Comparison of ENCODE assay signal across 23 cellular contexts in the genomic region with DNA sequence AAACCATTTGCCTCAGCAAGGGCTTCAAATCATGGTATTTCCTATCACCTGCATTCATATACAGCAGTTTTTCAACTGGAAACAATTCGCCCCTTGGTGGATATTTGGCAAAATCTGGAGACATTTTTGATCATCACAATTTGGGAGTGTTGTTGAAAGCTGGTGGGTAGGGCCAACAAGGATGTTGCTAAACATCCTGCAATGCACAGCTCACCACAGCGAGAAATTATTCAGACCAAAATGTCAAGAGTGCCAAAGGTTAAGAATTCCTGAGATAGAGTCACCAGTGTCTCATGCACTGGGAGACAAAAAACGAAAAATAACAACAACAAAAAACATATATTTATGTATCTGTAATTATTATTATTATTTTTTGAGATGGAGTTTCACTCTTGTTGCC.
A peak's percentile ranks its signal among the peaks of the same experiment; 100 is the strongest.
DNase-seq lines count a peak whose midpoint lies in the region; ATAC-seq and TF ChIP-seq lines count a peak whose summit lies in the region.
"Had no signal": no experiment of that assay in that cellular context is flagged by ENCODE, and none has a peak within 500 bp of the region (broad histone marks: within the 10 kb centered on the region; RNA-seq: fewer than 3 reads in every experiment).

No MANE protein-coding gene starts in this region.

- H2AFZ ChIP-seq in mesenchymal stem cell (ENCODE audit: low read depth, low read length): no peak overlapping the region

- H2BK12ac ChIP-seq in mesenchymal stem cell (ENCODE audit: low read length in 2 of 2): no peak overlapping the region

- 100% methylated on average over 1 of the region's 3 CpGs for WGBS in mesenchymal stem cell
- WGBS in transverse colon (ENCODE audit: low coverage in 1 of 2), 2 donors: 67% methylated on average over 1 to 3 of the region's 3 CpGs

- DNase-seq in EL: peak; percentile 63
- DNase-seq in LHCN-M2 (ENCODE audit: low read depth): peak; percentile 87
- DNase-seq in cardiac fibroblast (ENCODE audit: low read depth in 2 of 2): peak; percentile 68 to 74
- peak; percentile 10 for DNase-seq in mesenchymal stem cell
- DNase-seq in NCI-H1092 treated with DMSO at 0.1 percent for 48 hours (lab: John Stamatoyannopoulos, UW): no peak
- no peak for DNase-seq in stimulated activated naive CD4-positive, alpha-beta T cell (lab: John Stamatoyannopoulos, UW)
- DNase-seq in transverse colon: no peak
- no peak for DNase-seq in Right ventricle myocardium inferior (ENCODE audit: missing footprints)
- DNase-seq: activated CD4-positive, alpha-beta memory T cell treated with anti-CD3 and anti-CD28 coated beads for 36 hours; activated gamma-delta T cell; activated T-cell treated with anti-CD3 and anti-CD28 coated beads for 4 hours; DMS79; dorsolateral prefrontal cortex; KG1; NCI-H187 treated with DMSO at 0.1 percent for 48 hours; NCI-H345; stimulated activated CD4-positive, alpha-beta T cell treated with anti-CD3 and anti-CD28 coated beads, Interleukin-2, amount 100 ng/mL, for 24 hours; stimulated activated naive CD4-positive, alpha-beta T cell treated with Interleukin-2 at 50 U/mL for 16 hours; T-helper 2 cell; WERI-Rb-1 had no signal

- TF ChIP-seq CTCF in cardiac fibroblast (IDR thresholded peaks at IDR 0.05; ENCODE audit: low read depth, low read length) (no peak), transverse colon (IDR thresholded peaks at IDR 0.05) (no peak)

- no peak overlapping the region for H2BK5ac ChIP-seq in mesenchymal stem cell (ENCODE audit: low read depth, low read length, poor library complexity, severe bottlenecking)

- no peak overlapping the region for H2BK15ac ChIP-seq in mesenchymal stem cell (ENCODE audit: low read depth, poor library complexity, severe bottlenecking)

- no peak overlapping the region for H2AK5ac ChIP-seq in mesenchymal stem cell (ENCODE audit: low read length, severe bottlenecking)

- H3K4me2 ChIP-seq in mesenchymal stem cell (ENCODE audit: low read length, poor library complexity, severe bottlenecking): no peak overlapping the region

- intact Hi-C loops in transverse colon (cut with DNase I; ENCODE audit: low total_unique reads): no loop called here
- intact Hi-C loops in Right ventricle myocardium inferior (cut with DNase I): no loop called here

- H2BK120ac ChIP-seq in mesenchymal stem cell (ENCODE audit: low read depth, low read length): no peak overlapping the region

- no peak overlapping the region for H3K18ac ChIP-seq in mesenchymal stem cell (ENCODE audit: low read depth in 1 of 2, low read length in 2 of 2)

- no peaks in the 10 kb centered on the region for H3K27me3 ChIP-seq in mesenchymal stem cell (ENCODE audit: control insufficient read depth in 1 of 2, insufficient read depth in 1 of 2, low read length in 2 of 2)
- H3K27me3 ChIP-seq in transverse colon: no peaks in the 10 kb centered on the region
- H3K27me3 ChIP-seq: dorsolateral prefrontal cortex, tibial nerve had no signal

- H3K9me3 ChIP-seq in mesenchymal stem cell (ENCODE audit: control insufficient read depth, low read length): no peaks in the 10 kb centered on the region
- no peaks in the 10 kb centered on the region for H3K9me3 ChIP-seq in transverse colon
- H3K9me3 ChIP-seq: tibial nerve had no signal

- no peak overlapping the region for H3K14ac ChIP-seq in mesenchymal stem cell (ENCODE audit: low read length in 2 of 2)

- no peak overlapping the region for H4K91ac ChIP-seq in mesenchymal stem cell (ENCODE audit: low read length)

- in situ Hi-C loops in transverse colon (cut with MboI; ENCODE audit: low pct_ligation_motif_present in 1 of 4, low pct_unique_long_range_greater_than_20kb in 1 of 4, low sequenced_read_pairs in 3 of 4): no loop called here

- TF ChIP-seq EP300 in transverse colon (IDR thresholded peaks at IDR 0.05; ENCODE audit: low read depth): no peak

- H3K27ac ChIP-seq in mesenchymal stem cell (ENCODE audit: low read length, poor library complexity, severe bottlenecking): no peak overlapping the region
- no peak overlapping the region for H3K27ac ChIP-seq in transverse colon
- H3K27ac ChIP-seq: dorsolateral prefrontal cortex, tibial nerve, WERI-Rb-1 had no signal

- H3K36me3 ChIP-seq in mesenchymal stem cell (ENCODE audit: control insufficient read depth in 1 of 2, insufficient read depth in 2 of 2, low read depth in 1 of 2, low read length in 2 of 2): no peaks in the 10 kb centered on the region
- H3K36me3 ChIP-seq in transverse colon: no peaks in the 10 kb centered on the region
- H3K36me3 ChIP-seq: tibial nerve, WERI-Rb-1 had no signal

- H3K9ac ChIP-seq in mesenchymal stem cell (ENCODE audit: low read length): no peak overlapping the region

- no peak overlapping the region for H3K4me3 ChIP-seq in cardiac fibroblast (replicated peaks in 1 of 2; ENCODE audit: low read depth in 2 of 2, low read length in 2 of 2)
- H3K4me3 ChIP-seq in mesenchymal stem cell (ENCODE audit: insufficient read depth in 1 of 2, low read depth in 1 of 2, low read length in 2 of 2): no peak overlapping the region
- no peak overlapping the region for H3K4me3 ChIP-seq in transverse colon
- H3K4me3 ChIP-seq: dorsolateral prefrontal cortex, skin epidermis, tibial nerve had no signal

- H3K4me1 ChIP-seq in mesenchymal stem cell (ENCODE audit: control insufficient read depth, insufficient read depth, low read depth, low read length) (no peaks in the 10 kb centered on the region), transverse colon (no peaks in the 10 kb centered on the region)
- H3K4me1 ChIP-seq: tibial nerve had no signal

- H3K79me1 ChIP-seq in mesenchymal stem cell (replicated peaks; ENCODE audit: low read length, poor library complexity, severe bottlenecking): no peaks in the 10 kb centered on the region

- no peak for TF ChIP-seq POLR2A in transverse colon (IDR thresholded peaks at IDR 0.05)

- no peak for ATAC-seq in Right ventricle myocardium inferior
- ATAC-seq: natural killer cell treated with Interleukin-12 subunit alpha and Interleukin-12 subunit beta and Interleukin-15 and Interleukin-18, amount 100 ng/mL, for 72 hours had no signal

- H3K23ac ChIP-seq in mesenchymal stem cell (ENCODE audit: low read length in 2 of 2): no peak overlapping the region

- H4K8ac ChIP-seq in mesenchymal stem cell (ENCODE audit: low read length): no peak overlapping the region

- H3K4ac ChIP-seq in mesenchymal stem cell (ENCODE audit: low read depth in 1 of 2, low read length in 2 of 2): no peak overlapping the region

Comparison
In these comparisons a context has a peak if more than half of its experiments do, and no peak if none do; other contexts are left out.
1. DNase-seq: peak in EL (single experiment), LHCN-M2 (single experiment), cardiac fibroblast (2 of 2) and mesenchymal stem cell (single experiment); none in NCI-H1092 treated with DMSO at 0.1 percent for 48 hours (single experiment), stimulated activated naive CD4-positive, alpha-beta T cell (0 of 6), transverse colon (single experiment) and Right ventricle myocardium inferior (single experiment).